ENCODE assay signal across 8 cellular contexts in genomic region chr3:14432996-14433572, GRCh38. TPM values are rescaled to one million over a fixed set of nuclear protein-coding genes. Genes with fewer than 3 reads are reported as not detected.
DNase-seq lines count a peak whose midpoint lies in the region; ATAC-seq and TF ChIP-seq lines count a peak whose summit lies in the region.

No MANE protein-coding gene starts in this region.

- H3K27ac ChIP-seq in right lobe of liver (peak overlapping the region in 2 of 3 donors; percentile 46 to 55), tibial nerve (peak overlapping the region in 3 of 4 donors; percentile 70 to 91 (median 72))

- H3K27me3 ChIP-seq in right lobe of liver: peaks cover 0 to 3% of the 10 kb centered on the region in 2 donors
- H3K27me3 ChIP-seq in tibial nerve: no peaks in the 10 kb centered on the region

- H3K36me3 Mint-ChIP-seq in activated naive CD4-positive, alpha-beta T cell treated with anti-CD3 and anti-CD28 coated beads, Interleukin-2, amount 10 ng/mL, durations not matched to agents 7 days and 5 days: peaks cover 3% of the 10 kb centered on the region
- H3K36me3 Mint-ChIP-seq in activated B cell treated with CpG ODN at 0.5 μM for 24 hours (ENCODE audit: low read depth): peaks cover 6% of the 10 kb centered on the region

- intact Hi-C loops in activated B cell treated with CpG ODN at 0.5 μM for 24 hours (cut with micrococcal nuclease): loop anchor here (1.0 to 10.0 kb wide), 12 partner anchors 9 to 1876 kb away; partner anchors contain the start of genes CCDC174, CHCHD4, LSM3 and MKRN2
- intact Hi-C loops in right lobe of liver (cut with DNase I): no loop called here

- POLR2A ChIA-PET in activated B cell treated with CpG ODN at 0.5 μM for 24 hours (lab: Charles Lee): interaction anchor here (0.6 to 19.0 kb wide), 10 partner anchors 8 to 1378 kb away, joined by 3 to 377 read pairs (median 10); partner anchors contain the start of genes CCDC174, LSM3, SLC6A6 and XPC

- H3K4me3 ChIP-seq in right lobe of liver (no peak overlapping the region), tibial nerve (no peak overlapping the region)

- no peak for ATAC-seq in activated B cell treated with CpG ODN at 0.5 μM for 24 hours (ENCODE audit: low read depth)
- no peak for ATAC-seq in right lobe of liver
- ATAC-seq in HG02870 (IDR thresholded peaks at IDR 0.05; ENCODE audit: unreplicated experiment): no peak
- ATAC-seq in GM18517 (IDR thresholded peaks at IDR 0.05; ENCODE audit: unreplicated experiment): no peak

- H3K4me1 ChIP-seq in right lobe of liver: peaks cover 0 to 2% (median 0%) of the 10 kb centered on the region in 4 donors
- peaks cover 0 to 51% (median 41%) of the 10 kb centered on the region in 4 donors for H3K4me1 ChIP-seq in tibial nerve

- peak overlapping the region; percentile 70 for H3K4me3 Mint-ChIP-seq in activated naive CD4-positive, alpha-beta T cell treated with anti-CD3 and anti-CD28 coated beads, Interleukin-2, amount 10 ng/mL, durations not matched to agents 7 days and 5 days
- H3K4me3 Mint-ChIP-seq in activated B cell treated with CpG ODN at 0.5 μM for 24 hours: peak overlapping the region; percentile 72

- TF ChIP-seq POLR2A in right lobe of liver (IDR thresholded peaks at IDR 0.05) (no peak), tibial nerve (IDR thresholded peaks at IDR 0.05) (no peak)

- H3K27me3 Mint-ChIP-seq in activated naive CD4-positive, alpha-beta T cell treated with anti-CD3 and anti-CD28 coated beads, Interleukin-2, amount 10 ng/mL, durations not matched to agents 7 days and 5 days: no peaks in the 10 kb centered on the region
- H3K27me3 Mint-ChIP-seq in activated B cell treated with CpG ODN at 0.5 μM for 24 hours: no peaks in the 10 kb centered on the region

- no peaks in the 10 kb centered on the region for H3K9me3 ChIP-seq in right lobe of liver
- H3K9me3 ChIP-seq in tibial nerve: no peaks in the 10 kb centered on the region

- CTCF ChIA-PET in activated naive CD4-positive, alpha-beta T cell treated with anti-CD3 and anti-CD28 coated beads, Interleukin-2, amount 10 ng/mL, durations not matched to agents 7 days and 5 days (lab: Charles Lee): interaction anchor here (1.2 to 3.7 kb wide), 8 partner anchors 22 to 42 kb away, joined by 3 to 21 read pairs (median 7); partner anchors contain the start of gene SLC6A6
- CTCF ChIA-PET in activated B cell treated with CpG ODN at 0.5 μM for 24 hours (lab: Charles Lee): interaction anchor here (2.3 to 3.1 kb wide), 3 partner anchors 28 to 172 kb away, joined by 7 to 24 read pairs (median 11); partner anchors contain the start of gene SLC6A6

- no peak for TF ChIP-seq EP300 in tibial nerve (IDR thresholded peaks at IDR 0.05)

- TF ChIP-seq CTCF in activated B cell treated with CpG ODN at 0.5 μM for 24 hours (IDR thresholded peaks at IDR 0.05): no peak
- no peak for TF ChIP-seq CTCF in right lobe of liver (IDR thresholded peaks at IDR 0.05)
- TF ChIP-seq CTCF in tibial nerve (IDR thresholded peaks at IDR 0.05): no peak

- WGBS in right lobe of liver (ENCODE audit: insufficient coverage, low coverage, low lambda C conversion rate, missing lambda C conversion rate): 68% methylated on average over 5 of the region's 13 CpGs
- WGBS in tibial nerve, 2 donors: 86 to 89% methylated on average over 12 to 13 of the region's 13 CpGs

- H3K36me3 ChIP-seq in right lobe of liver (no peaks in the 10 kb centered on the region), tibial nerve (no peaks in the 10 kb centered on the region)

- no peak for DNase-seq in activated naive CD4-positive, alpha-beta T cell treated with anti-CD3 and anti-CD28 coated beads, Interleukin-2, amount 10 ng/mL, durations not matched to agents 7 days and 5 days
- DNase-seq in activated naive CD4-positive, alpha-beta T cell (lab: John Stamatoyannopoulos, UW): no peak
- DNase-seq in activated B cell treated with CpG ODN at 0.5 μM for 24 hours (no peak), right lobe of liver (no peak), tibial nerve (ENCODE audit: low spot score in 2 of 2) (no peak), NCI-H446 (lab: John Stamatoyannopoulos, UW) (no peak)

- H3K9me3 Mint-ChIP-seq in activated naive CD4-positive, alpha-beta T cell treated with anti-CD3 and anti-CD28 coated beads, Interleukin-2, amount 10 ng/mL, durations not matched to agents 7 days and 5 days: no peaks in the 10 kb centered on the region
- no peaks in the 10 kb centered on the region for H3K9me3 Mint-ChIP-seq in activated B cell treated with CpG ODN at 0.5 μM for 24 hours

- H3K4me1 Mint-ChIP-seq in activated naive CD4-positive, alpha-beta T cell treated with anti-CD3 and anti-CD28 coated beads, Interleukin-2, amount 10 ng/mL, durations not matched to agents 7 days and 5 days: peaks cover 73% of the 10 kb centered on the region
- H3K4me1 Mint-ChIP-seq in activated B cell treated with CpG ODN at 0.5 μM for 24 hours: peaks cover 83% of the 10 kb centered on the region

- peak overlapping the region; percentile 98 for H3K27ac Mint-ChIP-seq in activated naive CD4-positive, alpha-beta T cell treated with anti-CD3 and anti-CD28 coated beads, Interleukin-2, amount 10 ng/mL, durations not matched to agents 7 days and 5 days
- peak overlapping the region; percentile 94 for H3K27ac Mint-ChIP-seq in activated B cell treated with CpG ODN at 0.5 μM for 24 hours

RNA-seq across cellular contexts. Expression of gene SLC6A6, which starts 30.7 kb away (rescaled TPM):
- total RNA-seq in activated B cell treated with CpG ODN at 0.5 μM for 24 hours (67.2 and 67.3 TPM in 2 replicates), right lobe of liver (1 to 10 TPM; 1.5 to 8.2 (median 4.1) TPM), tibial nerve (10 to 100 TPM; 11.8 to 24.9 (median 13.5) TPM)
